1 cellular context compared by ENCODE assay signal in the genomic region with DNA sequence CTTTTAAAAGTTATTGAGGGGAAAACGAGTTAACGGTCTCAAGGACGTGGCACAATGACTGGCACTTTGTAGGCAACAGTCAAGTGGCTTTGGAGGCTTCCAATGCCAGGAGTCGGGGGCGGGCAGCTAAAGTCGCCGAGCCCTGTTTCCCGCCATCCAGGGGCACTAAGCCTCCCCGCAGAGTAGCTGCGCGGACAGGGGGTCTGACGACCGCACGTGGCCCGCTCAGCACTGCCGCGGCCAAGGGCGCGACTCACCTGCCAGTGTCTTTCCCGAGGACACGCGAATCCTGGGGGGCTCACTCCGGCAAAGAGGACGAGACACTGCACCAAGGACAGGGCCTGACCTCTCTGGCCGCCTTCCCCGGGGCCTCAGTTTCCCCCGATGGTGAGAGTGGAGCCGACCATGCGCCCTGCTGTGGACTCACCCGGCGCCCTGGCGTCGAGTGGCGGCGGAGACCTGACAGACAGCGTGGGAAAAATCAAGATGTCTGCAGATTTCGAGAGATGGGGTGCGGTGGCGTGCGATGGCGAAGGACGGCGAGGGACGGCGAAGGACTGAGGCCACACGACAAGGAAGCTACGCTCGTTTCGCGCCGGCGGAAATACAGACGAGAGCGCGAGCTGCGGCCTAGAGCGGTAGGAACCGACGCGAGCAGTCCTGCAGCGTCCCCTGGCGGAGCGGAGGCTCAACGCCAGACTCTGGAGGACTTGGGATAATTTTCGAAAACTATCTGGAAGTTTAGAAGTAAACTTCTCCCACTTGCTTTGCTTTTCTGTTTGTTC.
TF ChIP-seq lines count a peak whose summit lies in the region.

SNHG17 (minus strand) TSS at position 559 of the 785 bp plus-strand sequence.

TF ChIP-seq in HEK293, 187 proteins besides CTCF, POLR2A, EP300 and RAD21 (continued from another document):
- TF ChIP-seq, protein P1, sequence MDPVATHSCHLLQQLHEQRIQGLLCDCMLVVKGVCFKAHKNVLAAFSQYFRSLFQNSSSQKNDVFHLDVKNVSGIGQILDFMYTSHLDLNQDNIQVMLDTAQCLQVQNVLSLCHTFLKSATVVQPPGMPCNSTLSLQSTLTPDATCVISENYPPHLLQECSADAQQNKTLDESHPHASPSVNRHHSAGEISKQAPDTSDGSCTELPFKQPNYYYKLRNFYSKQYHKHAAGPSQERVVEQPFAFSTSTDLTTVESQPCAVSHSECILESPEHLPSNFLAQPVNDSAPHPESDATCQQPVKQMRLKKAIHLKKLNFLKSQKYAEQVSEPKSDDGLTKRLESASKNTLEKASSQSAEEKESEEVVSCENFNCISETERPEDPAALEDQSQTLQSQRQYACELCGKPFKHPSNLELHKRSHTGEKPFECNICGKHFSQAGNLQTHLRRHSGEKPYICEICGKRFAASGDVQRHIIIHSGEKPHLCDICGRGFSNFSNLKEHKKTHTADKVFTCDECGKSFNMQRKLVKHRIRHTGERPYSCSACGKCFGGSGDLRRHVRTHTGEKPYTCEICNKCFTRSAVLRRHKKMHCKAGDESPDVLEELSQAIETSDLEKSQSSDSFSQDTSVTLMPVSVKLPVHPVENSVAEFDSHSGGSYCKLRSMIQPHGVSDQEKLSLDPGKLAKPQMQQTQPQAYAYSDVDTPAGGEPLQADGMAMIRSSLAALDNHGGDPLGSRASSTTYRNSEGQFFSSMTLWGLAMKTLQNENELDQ (tag by site-specific recombination; IDR thresholded peaks at IDR 0.05; ENCODE audit: low read depth), result no peak
- TF ChIP-seq, protein P2, sequence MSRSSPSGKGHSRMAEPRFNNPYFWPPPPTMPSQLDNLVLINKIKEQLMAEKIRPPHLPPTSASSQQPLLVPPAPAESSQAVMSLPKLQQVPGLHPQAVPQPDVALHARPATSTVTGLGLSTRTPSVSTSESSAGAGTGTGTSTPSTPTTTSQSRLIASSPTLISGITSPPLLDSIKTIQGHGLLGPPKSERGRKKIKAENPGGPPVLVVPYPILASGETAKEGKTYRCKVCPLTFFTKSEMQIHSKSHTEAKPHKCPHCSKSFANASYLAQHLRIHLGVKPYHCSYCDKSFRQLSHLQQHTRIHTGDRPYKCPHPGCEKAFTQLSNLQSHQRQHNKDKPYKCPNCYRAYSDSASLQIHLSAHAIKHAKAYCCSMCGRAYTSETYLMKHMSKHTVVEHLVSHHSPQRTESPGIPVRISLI (tag by site-specific recombination; IDR thresholded peaks at IDR 0.05), result no peak
- TF ChIP-seq ZNF571 (tag by site-specific recombination; IDR thresholded peaks at IDR 0.05), result no peak
- TF ChIP-seq KLF9 (tag by site-specific recombination; IDR thresholded peaks at IDR 0.05; ENCODE audit: low read depth), result peak; percentile 61
- TF ChIP-seq ZNF529 (tag by site-specific recombination; IDR thresholded peaks at IDR 0.05; ENCODE audit: insufficient replicate concordance), result no peak
- TF ChIP-seq ZNF580 (tag by site-specific recombination; IDR thresholded peaks at IDR 0.05), result no peak
- TF ChIP-seq ZNF560 (tag by site-specific recombination; IDR thresholded peaks at IDR 0.05; ENCODE audit: borderline replicate concordance), result no peak
- peak; percentile 86 for TF ChIP-seq ZNF76 (tag by site-specific recombination; IDR thresholded peaks at IDR 0.05; ENCODE audit: borderline replicate concordance, low read depth)
- no peak for TF ChIP-seq ZNF792 (tag by site-specific recombination; IDR thresholded peaks at IDR 0.05)
- 0 out of 2 replicates have a peak, but pooled peaks have one; percentile 8 for TF ChIP-seq ZNF426 (tag by site-specific recombination; IDR thresholded peaks at IDR 0.05)
- TF ChIP-seq, protein P3, sequence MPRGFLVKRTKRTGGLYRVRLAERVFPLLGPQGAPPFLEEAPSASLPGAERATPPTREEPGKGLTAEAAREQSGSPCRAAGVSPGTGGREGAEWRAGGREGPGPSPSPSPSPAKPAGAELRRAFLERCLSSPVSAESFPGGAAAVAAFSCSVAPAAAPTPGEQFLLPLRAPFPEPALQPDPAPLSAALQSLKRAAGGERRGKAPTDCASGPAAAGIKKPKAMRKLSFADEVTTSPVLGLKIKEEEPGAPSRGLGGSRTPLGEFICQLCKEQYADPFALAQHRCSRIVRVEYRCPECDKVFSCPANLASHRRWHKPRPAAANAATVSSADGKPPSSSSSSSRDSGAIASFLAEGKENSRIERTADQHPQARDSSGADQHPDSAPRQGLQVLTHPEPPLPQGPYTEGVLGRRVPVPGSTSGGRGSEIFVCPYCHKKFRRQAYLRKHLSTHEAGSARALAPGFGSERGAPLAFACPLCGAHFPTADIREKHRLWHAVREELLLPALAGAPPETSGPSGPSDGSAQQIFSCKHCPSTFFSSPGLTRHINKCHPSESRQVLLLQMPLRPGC (tag by site-specific recombination; IDR thresholded peaks at IDR 0.05), result peak; percentile 94
- TF ChIP-seq HOXD13 (CRISPR knock-in tag; IDR thresholded peaks at IDR 0.05; ENCODE audit: borderline replicate concordance), result 0 out of 2 replicates have a peak, but pooled peaks have one; percentile 56
- peak; percentile 36; the same call in 1 of the 2 replicates for TF ChIP-seq ZNF596 (tag by site-specific recombination; IDR thresholded peaks at IDR 0.05)
- TF ChIP-seq, protein P4, sequence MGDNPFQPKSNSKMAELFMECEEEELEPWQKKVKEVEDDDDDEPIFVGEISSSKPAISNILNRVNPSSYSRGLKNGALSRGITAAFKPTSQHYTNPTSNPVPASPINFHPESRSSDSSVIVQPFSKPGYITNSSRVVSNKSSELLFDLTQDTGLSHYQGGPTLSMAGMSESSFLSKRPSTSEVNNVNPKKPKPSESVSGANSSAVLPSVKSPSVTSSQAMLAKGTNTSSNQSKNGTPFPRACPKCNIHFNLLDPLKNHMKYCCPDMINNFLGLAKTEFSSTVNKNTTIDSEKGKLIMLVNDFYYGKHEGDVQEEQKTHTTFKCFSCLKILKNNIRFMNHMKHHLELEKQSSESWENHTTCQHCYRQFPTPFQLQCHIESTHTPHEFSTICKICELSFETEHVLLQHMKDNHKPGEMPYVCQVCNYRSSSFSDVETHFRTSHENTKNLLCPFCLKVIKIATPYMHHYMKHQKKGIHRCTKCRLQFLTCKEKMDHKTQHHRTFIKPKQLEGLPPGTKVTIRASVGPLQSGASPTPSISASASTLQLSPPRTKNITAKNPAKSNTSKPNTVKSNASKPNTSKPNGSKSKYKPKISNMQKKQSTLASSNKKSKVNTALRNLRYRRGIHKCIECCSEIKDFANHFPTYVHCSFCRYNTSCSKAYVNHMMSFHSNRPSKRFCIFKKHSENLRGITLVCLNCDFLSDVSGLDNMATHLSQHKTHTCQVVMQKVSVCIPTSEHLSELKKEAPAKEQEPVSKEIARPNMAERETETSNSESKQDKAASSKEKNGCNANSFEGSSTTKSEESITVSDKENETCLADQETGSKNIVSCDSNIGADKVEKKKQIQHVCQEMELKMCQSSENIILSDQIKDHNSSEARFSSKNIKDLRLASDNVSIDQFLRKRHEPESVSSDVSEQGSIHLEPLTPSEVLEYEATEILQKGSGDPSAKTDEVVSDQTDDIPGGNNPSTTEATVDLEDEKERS (tag by site-specific recombination; IDR thresholded peaks at IDR 0.05), result peak; percentile 61; the same call in 1 of the 2 replicates
- no peak; the same call in 1 of the 2 replicates for TF ChIP-seq ZNF777 (tag by site-specific recombination; IDR thresholded peaks at IDR 0.05; ENCODE audit: borderline replicate concordance)
- TF ChIP-seq MEIS1 (CRISPR knock-in tag; IDR thresholded peaks at IDR 0.05; ENCODE audit: borderline replicate concordance), result no peak
